27 cellular contexts compared by ENCODE assay signal in genomic region chr22:41912338-41913039, GRCh38. TPM values are rescaled to one million over a fixed set of nuclear protein-coding genes. Genes with fewer than 3 reads are reported as not detected.
A peak's percentile ranks its signal among the peaks of the same experiment; 100 is the strongest.
DNase-seq lines count a peak whose midpoint lies in the region; ATAC-seq, FAIRE-seq and TF ChIP-seq lines count a peak whose summit lies in the region.
"Had no signal": no experiment of that assay in that cellular context is flagged by ENCODE, and none has a peak within 500 bp of the region (broad histone marks: within the 10 kb centered on the region; RNA-seq: fewer than 3 reads in every experiment).

No MANE protein-coding gene starts in this region.

- no peak overlapping the region for H2AFZ ChIP-seq in K562 (ENCODE audit: low read depth, low read length)

- H3K36me3 ChIP-seq in CD8-positive, alpha-beta memory T cell (ENCODE audit: insufficient read depth, low read length): no peaks in the 10 kb centered on the region
- peaks cover under 1% of the 10 kb centered on the region; the same call in 1 of the 3 replicates for H3K36me3 ChIP-seq in K562 (ENCODE audit: control insufficient read depth, insufficient read depth, low read length)
- H3K36me3 ChIP-seq: colonic mucosa, pancreas had no signal

- H3K4me1 ChIP-seq in CD8-positive, alpha-beta memory T cell (ENCODE audit: insufficient read depth, low read length): peaks cover 34% of the 10 kb centered on the region
- H3K4me1 ChIP-seq in K562 (replicated peaks in 1 of 2; ENCODE audit: control insufficient read depth in 2 of 2, insufficient read depth in 2 of 2, low read length in 2 of 2): peaks cover 2 to 36% of the 10 kb centered on the region in 2 experiments; a peak in 3 of 5 replicates

- H3K27me3 ChIP-seq in CD8-positive, alpha-beta memory T cell (ENCODE audit: insufficient read depth, low read length, poor library complexity, severe bottlenecking): peaks cover 48% of the 10 kb centered on the region
- H3K27me3 ChIP-seq in K562 (ENCODE audit: control insufficient read depth in 2 of 2, insufficient read depth in 2 of 2, low read length in 2 of 2): 0 out of 5 replicates have a peak, but pooled peaks cover 0 to 4% of the 10 kb centered on the region in 2 experiments

- H3K9me3 ChIP-seq in CD8-positive, alpha-beta memory T cell (ENCODE audit: low read length): no peaks in the 10 kb centered on the region
- no peaks in the 10 kb centered on the region for H3K9me3 ChIP-seq in K562 (replicated peaks; ENCODE audit: control insufficient read depth, insufficient read depth, low read depth, low read length)
- H3K9me3 ChIP-seq: colonic mucosa, pancreas had no signal

- no peaks in the 10 kb centered on the region for H3K79me2 ChIP-seq in K562 (ENCODE audit: control insufficient read depth, insufficient read depth, low read length)

- TF ChIP-seq EP300 in K562 (IDR thresholded peaks at IDR 0.05; ENCODE audit: low read length): no peak

- peaks cover 17% of the 10 kb centered on the region; the same call in 1 of the 2 replicates for H4K20me1 ChIP-seq in K562 (replicated peaks; ENCODE audit: control insufficient read depth, insufficient read depth, low read length)

- no peak for FAIRE-seq in H54 (lab: Jason Lieb, UNC)
- no peak for FAIRE-seq in K562 (lab: Jason Lieb, UNC)
- FAIRE-seq: D721Med, HepG2, pancreas had no signal

- 40% methylated on average over 7 of the region's 9 CpGs for WGBS in K562 (ENCODE audit: insufficient coverage, low coverage, missing lambda C conversion rate)

- in situ Hi-C loops in K562 (cut with MboI): no loop called here

- H3K4me2 ChIP-seq in K562 (ENCODE audit: insufficient read depth, low read length): no peak overlapping the region

- no peak overlapping the region for H3K27ac Mint-ChIP-seq in CD8-positive, alpha-beta memory T cell
- H3K27ac Mint-ChIP-seq in neural crest cell (ENCODE audit: unreplicated experiment): no peak overlapping the region
- H3K27ac Mint-ChIP-seq: endodermal cell; stimulated activated naive CD8-positive, alpha-beta T cell treated with anti-CD3 and anti-CD28 coated beads, Interleukin-15, Interleukin-2, amounts not matched to agents 100 ng/mL and 50 ng/mL, for 24 hours had no signal

- intact Hi-C loops in K562 (cut with micrococcal nuclease): no loop called here

- no peak for TF ChIP-seq RAD21 in K562 (CRISPR knock-in tag; conservative IDR thresholded peaks at IDR 0.05 in 1 of 2, IDR thresholded peaks at IDR 0.05 in 1 of 2)

- peak overlapping the region in 4 of 7 donors; percentile 44 to 83 (median 58) for H3K4me3 Mint-ChIP-seq in CD8-positive, alpha-beta memory T cell
- H3K4me3 Mint-ChIP-seq in neural crest cell: peak overlapping the region; percentile 82
- H3K4me3 Mint-ChIP-seq: endodermal cell had no signal

- no peak for TF ChIP-seq CTCF in K562 (IDR thresholded peaks at IDR 0.05 in 2 of 3, conservative IDR thresholded peaks at IDR 0.05 in 1 of 3; ENCODE audit: insufficient read depth in 2 of 3, low read depth in 1 of 3, low read length in 3 of 3)
- no peak for TF ChIP-seq CTCF in neural crest cell (conservative IDR thresholded peaks at IDR 0.05)

- H3K9me3 Mint-ChIP-seq in CD8-positive, alpha-beta memory T cell: no peaks in the 10 kb centered on the region
- no peaks in the 10 kb centered on the region for H3K9me3 Mint-ChIP-seq in neural crest cell
- H3K9me3 Mint-ChIP-seq: endodermal cell; stimulated activated naive CD8-positive, alpha-beta T cell treated with anti-CD3 and anti-CD28 coated beads, Interleukin-15, Interleukin-2, amounts not matched to agents 100 ng/mL and 50 ng/mL, for 24 hours had no signal

- H3K27ac ChIP-seq in CD8-positive, alpha-beta memory T cell (ENCODE audit: low read depth, low read length): no peak overlapping the region
- H3K27ac ChIP-seq in K562 (ENCODE audit: extremely low read depth, low read depth, low read length): no peak overlapping the region
- H3K27ac ChIP-seq: colonic mucosa, pancreas had no signal

- H3K4me1 Mint-ChIP-seq in CD8-positive, alpha-beta memory T cell: peaks cover 25 to 44% (median 28%) of the 10 kb centered on the region in 3 donors
- peaks cover 4% of the 10 kb centered on the region for H3K4me1 Mint-ChIP-seq in neural crest cell

- no peak overlapping the region for H3K4me3 ChIP-seq in CD8-positive, alpha-beta memory T cell (ENCODE audit: low read length)
- H3K4me3 ChIP-seq in K562: no peak overlapping the region
- H3K4me3 ChIP-seq: colonic mucosa, pancreas had no signal

- no peaks in the 10 kb centered on the region for H3K36me3 Mint-ChIP-seq in CD8-positive, alpha-beta memory T cell
- peaks cover 4% of the 10 kb centered on the region for H3K36me3 Mint-ChIP-seq in neural crest cell (ENCODE audit: low read depth)

- CTCF ChIA-PET in CD8-positive, alpha-beta memory T cell (lab: Charles Lee): interaction anchor here (1.8 to 3.2 kb wide), 2 partner anchors 14 to 28 kb away, joined by 9 to 16 read pairs; partner anchors contain the start of gene TNFRSF13C
- CTCF ChIA-PET in K562 (lab: Yijun Ruan, JAX; ENCODE audit: low intra/inter-chr PET ratio): no interaction called here

- H3K9me1 ChIP-seq in K562 (ENCODE audit: control insufficient read depth, insufficient read depth, low read length): no peaks in the 10 kb centered on the region

- POLR2A ChIA-PET in CD8-positive, alpha-beta memory T cell (lab: Charles Lee): interaction anchor here (0.8 to 1.0 kb wide), 2 partner anchors 14 to 80 kb away, joined by 3 to 4 read pairs; partner anchors contain the start of genes SREBF2 and TNFRSF13C
- POLR2A ChIA-PET in K562 (lab: Yijun Ruan, JAX): interaction anchor here (0.6 to 2.2 kb wide), 2 partner anchors 27 to 481 kb away, joined by 3 to 7 read pairs; no protein-coding TSS in a partner anchor

- no peak for DNase-seq in CD8-positive, alpha-beta memory T cell
- DNase-seq in H54 (ENCODE audit: insufficient read length, low spot score) (peak; percentile 44), K562 (ENCODE audit: extremely low read depth in 1 of 4, low spot score in 3 of 4) (no peak), neural crest cell (ENCODE audit: low read depth, low spot score) (no peak), NCI-H82 treated with DMSO at 0.1 percent for 48 hours (lab: John Stamatoyannopoulos, UW; ENCODE audit: unreplicated experiment) (no peak), NCI-H2107 (lab: John Stamatoyannopoulos, UW) (no peak)
- DNase-seq: activated naive CD4-positive, alpha-beta T cell; AML-193; colonic mucosa; endodermal cell; HCEC 1CT; head of caudate nucleus; NCI-H146; NCI-H2227 treated with DMSO at 0.1 percent for 48 hours; NCI-H774; T1000; trophoblast cell had no signal

- TF ChIP-seq POLR2A in H54 (IDR thresholded peaks at IDR 0.05; ENCODE audit: low read depth, low read length) (no peak), K562 (conservative IDR thresholded peaks at IDR 0.05) (no peak)

- peak overlapping the region in 1 of 2 experiments; percentile 58; a peak in 1 of 4 replicates for H3K9ac ChIP-seq in K562 (ENCODE audit: insufficient read depth in 1 of 2, low read depth in 2 of 2, low read length in 2 of 2)

- ATAC-seq in K562: no peak
- ATAC-seq in HG03354 (IDR thresholded peaks at IDR 0.05; ENCODE audit: poor library complexity, severe bottlenecking, unreplicated experiment): no peak
- ATAC-seq: activated CD4-positive, CD25-positive, alpha-beta regulatory T cell treated with anti-CD3 and anti-CD28 coated beads, Interleukin-2, amount 50 U/mL, for 24 hours; HepG2; Panc1; pancreas had no signal

- H3K27me3 Mint-ChIP-seq in CD8-positive, alpha-beta memory T cell: peaks cover 28 to 32% of the 10 kb centered on the region in 2 donors
- peaks cover 86% of the 10 kb centered on the region for H3K27me3 Mint-ChIP-seq in neural crest cell (ENCODE audit: low read depth)

- TSS peak; percentile 43 for BruUV-seq in K562 (replicated peaks; lab: Mats Ljungman, UMichigan)

RNA-seq across cellular contexts. Expression of gene SHISA8, which starts 2.4 kb away (rescaled TPM):
- 1 to 10 TPM; 1.3 to 1.4 TPM for total RNA-seq in CD8-positive, alpha-beta memory T cell
- polyA plus RNA-seq in CD8-positive, alpha-beta memory T cell: not detected
- 0.70 and 1.5 TPM in 2 replicates for total RNA-seq in K562 (2011; cell fraction: chromatin; rRNA removed; ENCODE audit: low replicate concordance)
- 2.4 and 5.5 TPM in 2 replicates for total RNA-seq in K562 (2011; cell fraction: nucleolus; rRNA removed)
- total RNA-seq in K562 (2011; cell fraction: nucleoplasm; rRNA removed): 1.5 and 2.1 TPM in 2 replicates
- total RNA-seq in K562 (2014; rRNA removed) (1.1 and 1.4 TPM in 2 replicates), K562 (2014; rRNA removed; fragmentation: Illumina TruSeq; extraction: Trizol) (not detected in 2 replicates), K562 (2015; rRNA removed; fragmentation: Illumina TruSeq; extraction: Trizol) (not detected in 2 replicates), K562 (2021) (2.2 TPM in 2 replicates), neural crest cell (0.19 TPM in 1 of 2 replicates, not detected in the other)
- polyA plus RNA-seq in K562 (2011; rRNA removed) (0.08 and 0.15 TPM in 2 replicates), K562 (2014; fragmentation: Illumina TruSeq; extraction: Trizol) (not detected in 2 replicates), K562 (2014; fragmentation: Nextera tagmentation; extraction: Ambion mirVana) (under 1 TPM in 1 of 2 experiments, not detected in 1; 0.07 TPM), K562 (2014; rRNA removed) (0.50 and 3.3 TPM in 2 replicates)
- 0.09 and 1.8 TPM in 2 replicates for polyA plus RNA-seq in K562 (2011; cell fraction: cytosol; rRNA removed)
- 2.7 and 8.7 TPM in 2 replicates for polyA plus RNA-seq in K562 (2011; cell fraction: nucleus; rRNA removed)
- polyA plus RNA-seq in K562 (2012): 0.19 and 0.40 TPM in 2 replicates
- polyA minus RNA-seq in K562 (2011; rRNA and poly(A)+ RNA removed): not detected in 2 replicates
- polyA minus RNA-seq in K562 (2011; cell fraction: cytosol; rRNA and poly(A)+ RNA removed): not detected in 2 replicates
- polyA minus RNA-seq in K562 (2011; cell fraction: nucleus; rRNA and poly(A)+ RNA removed): 0.94 TPM in 1 of 2 replicates, not detected in the other
- total RNA-seq: colonic mucosa, HepG2, liver, M059J, pancreas, SK-MEL-5 had no signal
- polyA plus RNA-seq: HepG2, liver, pancreas had no signal

RNA-seq across cellular contexts. Expression of gene TNFRSF13C, which starts 14.1 kb away (rescaled TPM):
- total RNA-seq in CD8-positive, alpha-beta memory T cell: 1 to 10 TPM; 5.4 to 5.9 TPM
- 2.0 TPM for polyA plus RNA-seq in CD8-positive, alpha-beta memory T cell
- total RNA-seq in K562 (2011; cell fraction: chromatin; rRNA removed; ENCODE audit: low replicate concordance): 5.1 and 11.0 TPM in 2 replicates
- total RNA-seq in K562 (2011; cell fraction: nucleolus; rRNA removed): 5.2 and 5.8 TPM in 2 replicates
- total RNA-seq in K562 (2011; cell fraction: nucleoplasm; rRNA removed): 6.7 and 7.9 TPM in 2 replicates
- total RNA-seq in K562 (2014; rRNA removed) (0.50 and 0.69 TPM in 2 replicates), K562 (2014; rRNA removed; fragmentation: Illumina TruSeq; extraction: Trizol) (0.44 and 0.48 TPM in 2 replicates), K562 (2015; rRNA removed; fragmentation: Illumina TruSeq; extraction: Trizol) (0.30 and 0.47 TPM in 2 replicates), K562 (2021) (1.5 and 1.9 TPM in 2 replicates), neural crest cell (4.0 and 4.4 TPM in 2 replicates)
- polyA plus RNA-seq in K562 (2011; rRNA removed) (0.53 and 1.3 TPM in 2 replicates), K562 (2014; fragmentation: Illumina TruSeq; extraction: Trizol) (0.59 and 0.66 TPM in 2 replicates), K562 (2014; fragmentation: Nextera tagmentation; extraction: Ambion mirVana) (under 1 TPM; 0.08 to 0.13 TPM), K562 (2014; rRNA removed) (1.1 and 1.3 TPM in 2 replicates)
- 0.79 and 0.86 TPM in 2 replicates for polyA plus RNA-seq in K562 (2011; cell fraction: cytosol; rRNA removed)
- polyA plus RNA-seq in K562 (2011; cell fraction: nucleus; rRNA removed): 4.2 and 4.7 TPM in 2 replicates
- polyA plus RNA-seq in K562 (2012): 0.68 and 1.4 TPM in 2 replicates
- polyA minus RNA-seq in K562 (2011; rRNA and poly(A)+ RNA removed): 0.53 and 0.60 TPM in 2 replicates
- 0.57 and 0.91 TPM in 2 replicates for polyA minus RNA-seq in K562 (2011; cell fraction: cytosol; rRNA and poly(A)+ RNA removed)
- polyA minus RNA-seq in K562 (2011; cell fraction: nucleus; rRNA and poly(A)+ RNA removed): 0.40 and 1.00 TPM in 2 replicates

RNA-seq across cellular contexts. Expression of gene CENPM, which starts 34.5 kb away (rescaled TPM):
- 10 to 100 TPM; 73.2 to 77.5 TPM for total RNA-seq in CD8-positive, alpha-beta memory T cell
- 19.2 TPM for polyA plus RNA-seq in CD8-positive, alpha-beta memory T cell
- 59.7 and 128 TPM in 2 replicates for total RNA-seq in K562 (2011; cell fraction: chromatin; rRNA removed; ENCODE audit: low replicate concordance)
- total RNA-seq in K562 (2011; cell fraction: nucleolus; rRNA removed): 89.4 and 117 TPM in 2 replicates
- 68.9 and 92.5 TPM in 2 replicates for total RNA-seq in K562 (2011; cell fraction: nucleoplasm; rRNA removed)
- total RNA-seq in K562 (2014; rRNA removed) (67.7 and 77.1 TPM in 2 replicates), K562 (2014; rRNA removed; fragmentation: Illumina TruSeq; extraction: Trizol) (9.9 and 11.3 TPM in 2 replicates), K562 (2015; rRNA removed; fragmentation: Illumina TruSeq; extraction: Trizol) (32.3 and 33.8 TPM in 2 replicates), K562 (2021) (36.2 and 37.4 TPM in 2 replicates), neural crest cell (47.3 and 48.9 TPM in 2 replicates)
- polyA plus RNA-seq in K562 (2011; rRNA removed) (18.8 and 25.3 TPM in 2 replicates), K562 (2014; fragmentation: Illumina TruSeq; extraction: Trizol) (23.6 and 41.3 TPM in 2 replicates), K562 (2014; fragmentation: Nextera tagmentation; extraction: Ambion mirVana) (10 to 100 TPM; 19.3 to 36.7 TPM), K562 (2014; rRNA removed) (49.6 and 53.0 TPM in 2 replicates)
- 25.2 and 56.0 TPM in 2 replicates for polyA plus RNA-seq in K562 (2011; cell fraction: cytosol; rRNA removed)
- polyA plus RNA-seq in K562 (2011; cell fraction: nucleus; rRNA removed): 59.7 and 86.8 TPM in 2 replicates
- 43.0 and 48.0 TPM in 2 replicates for polyA plus RNA-seq in K562 (2012)
- 16.4 and 23.1 TPM in 2 replicates for polyA minus RNA-seq in K562 (2011; rRNA and poly(A)+ RNA removed)
- 13.0 and 23.0 TPM in 2 replicates for polyA minus RNA-seq in K562 (2011; cell fraction: cytosol; rRNA and poly(A)+ RNA removed)
- polyA minus RNA-seq in K562 (2011; cell fraction: nucleus; rRNA and poly(A)+ RNA removed): 37.2 and 46.0 TPM in 2 replicates

RNA-seq across cellular contexts. Expression of gene SEPTIN3, which starts 56.8 kb away (rescaled TPM):
- under 1 TPM; 0.33 to 0.51 TPM for total RNA-seq in CD8-positive, alpha-beta memory T cell
- polyA plus RNA-seq in CD8-positive, alpha-beta memory T cell: not detected
- not detected in 2 replicates for total RNA-seq in K562 (2011; cell fraction: chromatin; rRNA removed; ENCODE audit: low replicate concordance)
- total RNA-seq in K562 (2011; cell fraction: nucleolus; rRNA removed): not detected in 2 replicates
- total RNA-seq in K562 (2011; cell fraction: nucleoplasm; rRNA removed): not detected in 2 replicates
- total RNA-seq in K562 (2014; rRNA removed) (not detected in 2 replicates), K562 (2014; rRNA removed; fragmentation: Illumina TruSeq; extraction: Trizol) (not detected in 2 replicates), K562 (2015; rRNA removed; fragmentation: Illumina TruSeq; extraction: Trizol) (not detected in 2 replicates), K562 (2021) (not detected in 2 replicates), neural crest cell (71.5 and 75.0 TPM in 2 replicates)
- polyA plus RNA-seq in K562 (2011; rRNA removed) (0.06 and 0.08 TPM in 2 replicates), K562 (2014; fragmentation: Illumina TruSeq; extraction: Trizol) (not detected in 2 replicates), K562 (2014; fragmentation: Nextera tagmentation; extraction: Ambion mirVana) (not detected), K562 (2014; rRNA removed) (not detected in 2 replicates)
- polyA plus RNA-seq in K562 (2011; cell fraction: cytosol; rRNA removed): 0.01 TPM in 1 of 2 replicates, not detected in the other
- polyA plus RNA-seq in K562 (2011; cell fraction: nucleus; rRNA removed): 0.03 and 0.10 TPM in 2 replicates
- 0.01 and 0.04 TPM in 2 replicates for polyA plus RNA-seq in K562 (2012)
- 0.06 TPM in 1 of 2 replicates, not detected in the other for polyA minus RNA-seq in K562 (2011; rRNA and poly(A)+ RNA removed)
- polyA minus RNA-seq in K562 (2011; cell fraction: cytosol; rRNA and poly(A)+ RNA removed): not detected in 2 replicates
- not detected in 2 replicates for polyA minus RNA-seq in K562 (2011; cell fraction: nucleus; rRNA and poly(A)+ RNA removed)
- total RNA-seq: HepG2 had no signal
